Comparison of ENCODE assay signal across 8 cellular contexts in genomic region chr4:929970-930625, GRCh38. TPM values are rescaled to one million over a fixed set of nuclear protein-coding genes. Genes with fewer than 3 reads are reported as not detected.
DNase-seq lines count a peak whose midpoint lies in the region; ATAC-seq and TF ChIP-seq lines count a peak whose summit lies in the region.

No MANE protein-coding gene starts in this region.

- no peaks in the 10 kb centered on the region for H3K9me3 ChIP-seq in mucosa of descending colon

- H3K27me3 Mint-ChIP-seq in HFFc6 (ENCODE audit: insufficient read depth) = no peaks in the 10 kb centered on the region; the same call in 1 of the 2 replicates
- no peaks in the 10 kb centered on the region for H3K27me3 Mint-ChIP-seq in activated naive CD8-positive, alpha-beta T cell treated with anti-CD3 and anti-CD28 coated beads, Interleukin-2, amount 50 U/mL, for 24 hours

- intact Hi-C loops in mucosa of descending colon (cut with DNase I, micrococcal nuclease) = no loop called here

- no peaks in the 10 kb centered on the region for H3K9me3 Mint-ChIP-seq in HFFc6
- H3K9me3 Mint-ChIP-seq in activated naive CD8-positive, alpha-beta T cell treated with anti-CD3 and anti-CD28 coated beads, Interleukin-2, amount 50 U/mL, for 24 hours = no peaks in the 10 kb centered on the region

- H3K27ac Mint-ChIP-seq in HFFc6 = peak overlapping the region; percentile 90
- H3K27ac Mint-ChIP-seq in activated naive CD8-positive, alpha-beta T cell treated with anti-CD3 and anti-CD28 coated beads, Interleukin-2, amount 50 U/mL, for 24 hours = peak overlapping the region; percentile 95

- no peak overlapping the region for H3K4me3 ChIP-seq in mucosa of descending colon

- H3K4me1 Mint-ChIP-seq in HFFc6 (ENCODE audit: low read depth) = peaks cover 33% of the 10 kb centered on the region
- H3K4me1 Mint-ChIP-seq in activated naive CD8-positive, alpha-beta T cell treated with anti-CD3 and anti-CD28 coated beads, Interleukin-2, amount 50 U/mL, for 24 hours = peaks cover 68% of the 10 kb centered on the region

- no peak for ATAC-seq in activated naive CD8-positive, alpha-beta T cell treated with anti-CD3 and anti-CD28 coated beads, Interleukin-2, amount 50 U/mL, for 24 hours
- peak; percentile 19 for ATAC-seq in mucosa of descending colon
- no peak for ATAC-seq in GM21381 (IDR thresholded peaks at IDR 0.05; ENCODE audit: unreplicated experiment)

- peaks cover 34% of the 10 kb centered on the region for H3K4me1 ChIP-seq in mucosa of descending colon (ENCODE audit: low read depth)

- H3K36me3 ChIP-seq in mucosa of descending colon (ENCODE audit: low read depth) = no peaks in the 10 kb centered on the region

- no peak for TF ChIP-seq CTCF in HFFc6 (IDR thresholded peaks at IDR 0.05)
- TF ChIP-seq CTCF in mucosa of descending colon (IDR thresholded peaks at IDR 0.05) = no peak

- H3K36me3 Mint-ChIP-seq in HFFc6 (ENCODE audit: low read depth) = 0 out of 2 replicates have a peak, but pooled peaks cover 3% of the 10 kb centered on the region
- H3K36me3 Mint-ChIP-seq in activated naive CD8-positive, alpha-beta T cell treated with anti-CD3 and anti-CD28 coated beads, Interleukin-2, amount 50 U/mL, for 24 hours (ENCODE audit: low read depth) = peaks cover 3% of the 10 kb centered on the region

- DNase-seq in Ammon's horn (ENCODE audit: low spot score) (peak; percentile 45), HFFc6 (no peak), mucosa of descending colon (peak in 1 of 3 donors; percentile 35), NCI-H1417 treated with DMSO at 0.1 percent for 48 hours (lab: John Stamatoyannopoulos, UW) (no peak), HCEC 1CT (no peak), NCI-H187 treated with DMSO at 0.1 percent for 48 hours (lab: John Stamatoyannopoulos, UW) (no peak)
- DNase-seq in activated naive CD8-positive, alpha-beta T cell treated with anti-CD3 and anti-CD28 coated beads, Interleukin-2, amount 50 U/mL, for 24 hours = no peak

- H3K4me3 Mint-ChIP-seq in HFFc6 = peak overlapping the region; percentile 99
- peak overlapping the region; percentile 95 for H3K4me3 Mint-ChIP-seq in activated naive CD8-positive, alpha-beta T cell treated with anti-CD3 and anti-CD28 coated beads, Interleukin-2, amount 50 U/mL, for 24 hours

RNA-seq across cellular contexts. Expression of gene GAK, which starts 2.0 kb away (rescaled TPM):
- 10 to 100 TPM; 65.8 to 72.9 (median 69.1) TPM for total RNA-seq in HFFc6 (2021; fragmentation: NEBNext Ultra II Directional; extraction: Animal tissue kit (Norgen Biotek cat#: 25700))
- 100 to 1,000 TPM; 155 to 259 (median 244) TPM for total RNA-seq in mucosa of descending colon

RNA-seq across cellular contexts. Expression of gene TMEM175, which starts 2.2 kb away (rescaled TPM):
- 10 to 100 TPM; 27.8 to 41.8 (median 34.1) TPM for total RNA-seq in HFFc6 (2021; fragmentation: NEBNext Ultra II Directional; extraction: Animal tissue kit (Norgen Biotek cat#: 25700))
- 10 to 100 TPM; 30.1 to 39.0 (median 37.5) TPM for total RNA-seq in mucosa of descending colon

RNA-seq across cellular contexts. Expression of gene DGKQ, which starts 43.3 kb away (rescaled TPM):
- 10 to 100 TPM; 11.3 to 14.9 (median 13.1) TPM for total RNA-seq in HFFc6 (2021; fragmentation: NEBNext Ultra II Directional; extraction: Animal tissue kit (Norgen Biotek cat#: 25700))
- total RNA-seq in mucosa of descending colon = 10 to 100 TPM; 31.8 to 56.1 (median 41.7) TPM

RNA-seq across cellular contexts. Expression of gene IDUA, which starts 56.7 kb away (rescaled TPM):
- total RNA-seq in HFFc6 (2021; fragmentation: NEBNext Ultra II Directional; extraction: Animal tissue kit (Norgen Biotek cat#: 25700)) = 10 to 100 TPM; 20.9 to 40.3 (median 23.3) TPM
- 10 to 100 TPM; 29.7 to 45.7 (median 33.4) TPM for total RNA-seq in mucosa of descending colon
